Comparison of ENCODE assay signal across 8 cellular contexts in the genomic region with DNA sequence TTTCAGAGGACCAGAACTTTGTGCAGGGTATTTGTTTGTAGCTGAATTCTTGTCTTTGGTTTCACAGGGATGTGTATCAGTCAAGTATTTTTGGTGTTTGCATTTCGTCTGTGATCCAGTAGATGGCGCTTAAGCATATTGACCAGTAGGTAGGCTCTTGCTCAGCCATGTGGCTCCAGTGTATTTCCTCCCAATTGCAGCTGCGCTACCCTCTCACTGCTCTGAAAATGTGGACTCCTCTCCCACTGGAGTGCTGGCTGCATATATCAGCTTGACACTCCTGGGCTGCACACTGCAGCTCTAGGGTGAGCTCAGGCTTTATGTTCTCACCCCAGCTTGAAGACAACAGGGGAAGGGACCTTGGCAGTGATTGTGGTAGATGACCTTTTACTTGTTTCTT.
DNase-seq lines count a peak whose midpoint lies in the region; ATAC-seq and TF ChIP-seq lines count a peak whose summit lies in the region.

No MANE protein-coding gene starts in this region.

- no peak overlapping the region for H2BK20ac ChIP-seq in IMR-90 (ENCODE audit: low read depth, low read length)

- H3K14ac ChIP-seq in IMR-90 (replicated peaks; ENCODE audit: low read depth, low read length) = no peak overlapping the region

- no peak overlapping the region for H2BK5ac ChIP-seq in IMR-90 (ENCODE audit: low read depth, low read length, poor library complexity, severe bottlenecking)

- H3K36me3 ChIP-seq in GM23338 (ENCODE audit: insufficient read depth) (no peaks in the 10 kb centered on the region), IMR-90 (ENCODE audit: control insufficient read depth, insufficient read depth, low read length) (no peaks in the 10 kb centered on the region)

- no peaks in the 10 kb centered on the region for H3K9me1 ChIP-seq in IMR-90 (ENCODE audit: insufficient read depth, low read length)

- H3K4me1 ChIP-seq in GM23338 (ENCODE audit: insufficient read depth) = peaks cover 4% of the 10 kb centered on the region; the same call in 1 of the 2 replicates
- H3K4me1 ChIP-seq in IMR-90 (ENCODE audit: control insufficient read depth, insufficient read depth, low read length) = no peaks in the 10 kb centered on the region

- ATAC-seq in GM23338 = peak; percentile 93
- peak; percentile 79 for ATAC-seq in IMR-90 (ENCODE audit: low read depth)
- ATAC-seq in stimulated activated naive B cell treated with anti-CD40 and anti-IgM and Interleukin-4, amounts not matched to agents 10 μg/mL and 1 μg/mL and 100 μg/mL, for 72 hours (replicated peaks) = peak; percentile 80 to 83
- ATAC-seq in Right ventricle myocardium inferior = no peak

- H3K4me1 Mint-ChIP-seq in activated naive CD4-positive, alpha-beta T cell treated with anti-CD3 and anti-CD28 coated beads for 36 hours (ENCODE audit: low read depth) = no peaks in the 10 kb centered on the region
- peaks cover 10% of the 10 kb centered on the region for H3K4me1 Mint-ChIP-seq in GM23338
- H3K4me1 Mint-ChIP-seq in stimulated activated naive B cell treated with anti-CD40 and anti-IgM and Interleukin-4, amounts not matched to agents 10 μg/mL and 1 μg/mL and 100 μg/mL, for 72 hours = peaks cover 5% of the 10 kb centered on the region in 2 donors

- H4K20me1 ChIP-seq in GM23338 (replicated peaks; ENCODE audit: insufficient read depth) (no peaks in the 10 kb centered on the region), IMR-90 (ENCODE audit: insufficient read depth, low read length) (no peaks in the 10 kb centered on the region)

- dilution Hi-C loops in IMR-90 (cut with HindIII; ENCODE audit: low sequenced_read_pairs, unreplicated experiment) = no loop called here

- H3K4ac ChIP-seq in IMR-90 (ENCODE audit: low read depth, low read length) = no peak overlapping the region

- H3F3A ChIP-seq in GM23338 (replicated peaks; ENCODE audit: low read depth) = no peaks in the 10 kb centered on the region

- POLR2A ChIA-PET in IMR-90 (lab: Charles Lee; ENCODE audit: unreplicated experiment) = no interaction called here

- no peak overlapping the region for H3K56ac ChIP-seq in IMR-90 (ENCODE audit: extremely low read depth, insufficient read depth, low read length)

- peaks cover 8% of the 10 kb centered on the region for H3K9me3 Mint-ChIP-seq in activated naive CD4-positive, alpha-beta T cell treated with anti-CD3 and anti-CD28 coated beads for 36 hours
- peaks cover 2% of the 10 kb centered on the region; the same call in 1 of the 3 replicates for H3K9me3 Mint-ChIP-seq in GM23338
- H3K9me3 Mint-ChIP-seq in stimulated activated naive B cell treated with anti-CD40 and anti-IgM and Interleukin-4, amounts not matched to agents 10 μg/mL and 1 μg/mL and 100 μg/mL, for 72 hours = no peaks in the 10 kb centered on the region

- H3K79me1 ChIP-seq in IMR-90 (ENCODE audit: low read depth in 1 of 2, low read length in 2 of 2) = no peaks in the 10 kb centered on the region

- no peak overlapping the region for H3K18ac ChIP-seq in IMR-90 (ENCODE audit: low read depth, low read length)

- TF ChIP-seq RAD21 in IMR-90 (IDR thresholded peaks at IDR 0.05; ENCODE audit: low read length) = peak; percentile 51

- no CpG with 5 or more reads among the region's 3 CpGs for WGBS in IMR-90 (ENCODE audit: extremely low coverage in 2 of 2, insufficient read length in 1 of 2), 2 experiments

- H4K5ac ChIP-seq in IMR-90 (ENCODE audit: low read depth, low read length) = no peak overlapping the region

- peak; percentile 7 for DNase-seq in activated naive CD4-positive, alpha-beta T cell treated with anti-CD3 and anti-CD28 coated beads for 36 hours
- no peak for DNase-seq in activated naive CD4-positive, alpha-beta T cell treated with Interleukin-2 at 50 U/mL for 16 hours
- DNase-seq in GM23338 (ENCODE audit: low spot score) (peak; percentile 77), IMR-90 (peak; percentile 55), RPMI8226 (peak; percentile 52), fibroblast of villous mesenchyme (ENCODE audit: low read depth) (peak; percentile 12), Right ventricle myocardium inferior (ENCODE audit: missing footprints) (no peak)
- peak; percentile 22 for DNase-seq in stimulated activated naive B cell treated with anti-CD40 and anti-IgM and Interleukin-4, amounts not matched to agents 10 μg/mL and 1 μg/mL and 100 μg/mL, for 72 hours

- no peak overlapping the region for H2BK15ac ChIP-seq in IMR-90 (ENCODE audit: low read depth, low read length)

- no peak overlapping the region for H2AK9ac ChIP-seq in IMR-90 (replicated peaks; ENCODE audit: low read depth, low read length, poor library complexity)

- no peak overlapping the region for H3K4me3 ChIP-seq in GM23338
- H3K4me3 ChIP-seq in IMR-90 (ENCODE audit: insufficient read depth, low read depth, low read length) = no peak overlapping the region
- H3K4me3 ChIP-seq in fibroblast of villous mesenchyme (ENCODE audit: low read depth, low read length) = no peak overlapping the region

- H3K27me3 Mint-ChIP-seq in activated naive CD4-positive, alpha-beta T cell treated with anti-CD3 and anti-CD28 coated beads for 36 hours (ENCODE audit: low read depth) = no peaks in the 10 kb centered on the region
- H3K27me3 Mint-ChIP-seq in GM23338 (ENCODE audit: insufficient read depth, low read depth, poor library complexity) = peaks cover 7% of the 10 kb centered on the region
- peaks cover 0 to 7% of the 10 kb centered on the region in 2 donors for H3K27me3 Mint-ChIP-seq in stimulated activated naive B cell treated with anti-CD40 and anti-IgM and Interleukin-4, amounts not matched to agents 10 μg/mL and 1 μg/mL and 100 μg/mL, for 72 hours

- no peak overlapping the region for H3K27ac Mint-ChIP-seq in activated naive CD4-positive, alpha-beta T cell treated with anti-CD3 and anti-CD28 coated beads for 36 hours
- H3K27ac Mint-ChIP-seq in GM23338 = no peak overlapping the region
- no peak overlapping the region for H3K27ac Mint-ChIP-seq in stimulated activated naive B cell treated with anti-CD40 and anti-IgM and Interleukin-4, amounts not matched to agents 10 μg/mL and 1 μg/mL and 100 μg/mL, for 72 hours

- H4K8ac ChIP-seq in IMR-90 (ENCODE audit: low read depth in 2 of 2, low read length in 2 of 2) = no peak overlapping the region

- H3K36me3 Mint-ChIP-seq in activated naive CD4-positive, alpha-beta T cell treated with anti-CD3 and anti-CD28 coated beads for 36 hours (ENCODE audit: low read depth) = no peaks in the 10 kb centered on the region
- H3K36me3 Mint-ChIP-seq in GM23338 (ENCODE audit: low read depth) = no peaks in the 10 kb centered on the region
- no peaks in the 10 kb centered on the region for H3K36me3 Mint-ChIP-seq in stimulated activated naive B cell treated with anti-CD40 and anti-IgM and Interleukin-4, amounts not matched to agents 10 μg/mL and 1 μg/mL and 100 μg/mL, for 72 hours

- no peak overlapping the region for H4K91ac ChIP-seq in IMR-90 (ENCODE audit: insufficient read depth, low read depth, low read length)

- TF ChIP-seq POLR2A in IMR-90 (IDR thresholded peaks at IDR 0.05; ENCODE audit: low read depth, low read length) = no peak

- no peak overlapping the region for H2AK5ac ChIP-seq in IMR-90 (ENCODE audit: low read depth, low read length)

- in situ Hi-C loops in IMR-90 (cut with MboI; ENCODE audit: low sequenced_read_pairs) = no loop called here

- BruUV-seq in IMR-90 (replicated peaks; lab: Mats Ljungman, UMichigan) = no TSS peak

- CTCF ChIA-PET in activated naive CD4-positive, alpha-beta T cell treated with anti-CD3 and anti-CD28 coated beads for 36 hours (lab: Charles Lee) = interaction anchor here (1.2 kb wide), 1 partner anchor 9 kb away, joined by 3 read pairs; no protein-coding TSS in a partner anchor
- CTCF ChIA-PET in IMR-90 (lab: Yijun Ruan, JAX) = interaction anchor here (0.5 to 1.3 kb wide), 2 partner anchors 21 to 258 kb away, joined by 4 to 6 read pairs; no protein-coding TSS in a partner anchor

- no peak overlapping the region for H3K27ac ChIP-seq in GM23338 (ENCODE audit: low read depth)
- H3K27ac ChIP-seq in IMR-90 (ENCODE audit: insufficient read depth, low read length) = no peak overlapping the region

- H2BK120ac ChIP-seq in IMR-90 (ENCODE audit: low read depth, low read length) = no peak overlapping the region

- H3K79me2 ChIP-seq in GM23338 (replicated peaks; ENCODE audit: insufficient read depth) = no peaks in the 10 kb centered on the region

- H3K27me3 ChIP-seq in GM23338 (ENCODE audit: insufficient read depth) (no peaks in the 10 kb centered on the region), IMR-90 (ENCODE audit: control insufficient read depth, insufficient read depth, low read length) (no peaks in the 10 kb centered on the region)

- intact Hi-C loops in activated naive CD4-positive, alpha-beta T cell treated with anti-CD3 and anti-CD28 coated beads for 36 hours (cut with micrococcal nuclease) = loop anchor here (1.0 to 5.0 kb wide), 2 partner anchors 1267 to 1415 kb away; no protein-coding TSS in a partner anchor
- intact Hi-C loops in IMR-90 (cut with micrococcal nuclease) (no loop called here), Right ventricle myocardium inferior (cut with DNase I) (no loop called here)

- H3K9me3 ChIP-seq in IMR-90 (ENCODE audit: control insufficient read depth, insufficient read depth, low read length) = no peaks in the 10 kb centered on the region

- H2AFZ ChIP-seq in GM23338 = peak overlapping the region; percentile 96
- H2AFZ ChIP-seq in IMR-90 (replicated peaks; ENCODE audit: low read length, poor library complexity) = peak overlapping the region; percentile 33

- no peak overlapping the region for H3K4me2 ChIP-seq in GM23338
- no peak overlapping the region for H3K4me2 ChIP-seq in IMR-90 (ENCODE audit: low read depth, low read length)

- H3K23ac ChIP-seq in IMR-90 (ENCODE audit: low read depth, low read length) = no peak overlapping the region; the same call in 1 of the 2 replicates

- H3K9me2 ChIP-seq in GM23338 (ENCODE audit: insufficient read depth) = no peaks in the 10 kb centered on the region

- no peak overlapping the region for H3K9ac ChIP-seq in IMR-90 (ENCODE audit: low read depth, low read length)

- peak; percentile 71 to 81 for TF ChIP-seq CTCF in GM23338 (conservative IDR thresholded peaks at IDR 0.05; ENCODE audit: low read depth in 2 of 2)
- TF ChIP-seq CTCF in IMR-90 (conservative IDR thresholded peaks at IDR 0.05; ENCODE audit: low read depth, low read length) = peak; percentile 57
- TF ChIP-seq CTCF in fibroblast of villous mesenchyme (IDR thresholded peaks at IDR 0.05; ENCODE audit: insufficient read depth, low read depth, low read length) = peak; percentile 30

- no peak overlapping the region for H3K4me3 Mint-ChIP-seq in activated naive CD4-positive, alpha-beta T cell treated with anti-CD3 and anti-CD28 coated beads for 36 hours
- no peak overlapping the region for H3K4me3 Mint-ChIP-seq in GM23338
- H3K4me3 Mint-ChIP-seq in stimulated activated naive B cell treated with anti-CD40 and anti-IgM and Interleukin-4, amounts not matched to agents 10 μg/mL and 1 μg/mL and 100 μg/mL, for 72 hours = no peak overlapping the region

TF ChIP-seq in GM23338, 12 proteins besides CTCF, POLR2A, EP300 and RAD21 (continues in another document):
- TF ChIP-seq ZNF331 (CRISPR knock-in tag; IDR thresholded peaks at IDR 0.05; ENCODE audit: low read depth) = no peak
- TF ChIP-seq CREB1 (CRISPR knock-in tag; IDR thresholded peaks at IDR 0.05; ENCODE audit: low read depth) = no peak

TF ChIP-seq in IMR-90, 13 proteins besides CTCF, POLR2A, EP300 and RAD21 (continues in another document):
- no peak for TF ChIP-seq MAZ (IDR thresholded peaks at IDR 0.05; ENCODE audit: borderline replicate concordance, low read depth, low read length)
- TF ChIP-seq RFX5 (IDR thresholded peaks at IDR 0.05; ENCODE audit: low read depth, low read length) = no peak

Comparison
In these comparisons a context has a peak if more than half of its experiments do, and no peak if none do; other contexts are left out.
1. DNase-seq: peak in activated naive CD4-positive, alpha-beta T cell treated with anti-CD3 and anti-CD28 coated beads for 36 hours (single experiment), GM23338 (single experiment), IMR-90 (single experiment), RPMI8226 (single experiment), fibroblast of villous mesenchyme (single experiment) and stimulated activated naive B cell treated with anti-CD40 and anti-IgM and Interleukin-4, amounts not matched to agents 10 μg/mL and 1 μg/mL and 100 μg/mL, for 72 hours (single experiment); none in activated naive CD4-positive, alpha-beta T cell treated with Interleukin-2 at 50 U/mL for 16 hours (single experiment) and Right ventricle myocardium inferior (single experiment).
2. Peak in every context shown above with its lines, with median percentiles within 50 percentile points of each other: CTCF ChIP-seq.